24 cellular contexts compared by ENCODE assay signal in the genomic region with DNA sequence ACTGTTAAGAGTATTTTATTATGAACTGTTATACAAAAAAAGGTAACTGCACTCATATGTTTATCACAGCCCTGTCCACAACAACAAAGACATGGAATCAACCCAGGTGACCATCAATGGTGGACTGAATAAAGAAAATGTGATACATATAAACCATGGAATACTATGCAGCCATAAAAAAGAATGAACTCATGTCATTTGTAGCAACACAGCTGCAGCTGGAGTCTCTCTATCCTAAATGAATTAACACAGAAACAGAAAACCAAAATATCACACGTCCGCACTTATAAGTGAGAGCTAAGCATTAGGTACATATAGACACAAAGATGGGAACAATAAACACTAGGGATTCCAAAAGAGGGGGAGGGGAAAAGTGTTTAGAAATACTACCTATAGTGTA.
"Had no signal": no experiment of that assay in that cellular context is flagged by ENCODE, and none has a peak within 500 bp of the region (broad histone marks: within the 10 kb centered on the region; RNA-seq: fewer than 3 reads in every experiment).

No MANE protein-coding gene starts in this region.

- H3K27ac ChIP-seq: cardiac muscle cell, coronary artery, dorsolateral prefrontal cortex, heart right ventricle, left ventricle myocardium inferior, neural progenitor cell, tibial nerve had no signal

- H3K36me3 ChIP-seq: cardiac muscle cell, left ventricle myocardium inferior, tibial nerve had no signal

- ATAC-seq: activated naive CD8-positive, alpha-beta T cell treated with anti-CD3 and anti-CD28 coated beads, Interleukin-2, amount 50 U/mL, for 24 hours; heart right ventricle; natural killer cell; right cardiac atrium had no signal

- H3K4me2 ChIP-seq: neural progenitor cell had no signal

- H3K4me3 ChIP-seq: cardiac muscle cell, coronary artery, dorsolateral prefrontal cortex, heart right ventricle, left ventricle myocardium inferior, lung, neural progenitor cell, tibial nerve had no signal

- DNase-seq: activated CD4-positive, alpha-beta memory T cell treated with anti-CD3 and anti-CD28 coated beads, Interleukin-2, amount 10 ng/mL, durations not matched to agents 7 days and 5 days; activated CD4-positive, alpha-beta T cell treated with anti-CD3 and anti-CD28 coated beads for 1 hour; activated CD4-positive, alpha-beta T cell treated with anti-CD3 and anti-CD28 coated beads, Interleukin-2, amount 10 ng/mL, durations not matched to agents 7 days and 5 days; activated gamma-delta T cell treated with Interleukin-2 at 50 U/mL for 16 hours; activated naive CD8-positive, alpha-beta T cell treated with anti-CD3 and anti-CD28 coated beads, Interleukin-2, amount 50 U/mL, for 24 hours; activated T-cell treated with anti-CD3 and anti-CD28 coated beads, Interleukin-2, amount 50 U/mL, for 4 hours; cerebellar nuclear complex; dorsolateral prefrontal cortex; effector memory CD4-positive, alpha-beta T cell; heart right ventricle; left ventricle myocardium inferior; mesendoderm; natural killer cell; occipital lobe; posterior cingulate gyrus; right cardiac atrium; stimulated activated CD4-positive, alpha-beta T cell treated with anti-CD3 and anti-CD28 coated beads, Interleukin-2, amount 100 ng/mL, for 48 hours; stimulated activated naive CD4-positive, alpha-beta T cell treated with Interleukin-2 at 50 U/mL for 16 hours; T1000 had no signal

- H2AFZ ChIP-seq: neural progenitor cell had no signal

- H3K27me3 ChIP-seq: cardiac muscle cell, dorsolateral prefrontal cortex, heart right ventricle, neural progenitor cell, tibial nerve had no signal

- H3K4me1 ChIP-seq: left ventricle myocardium inferior, tibial nerve had no signal

- H3K9me3 ChIP-seq: heart right ventricle, left ventricle myocardium inferior, tibial nerve had no signal
